13 cellular contexts compared by ENCODE assay signal in genomic region chr10:99235872-99236626, GRCh38. TPM values are rescaled to one million over a fixed set of nuclear protein-coding genes. Genes with fewer than 3 reads are reported as not detected.
DNase-seq lines count a peak whose midpoint lies in the region; ATAC-seq and TF ChIP-seq lines count a peak whose summit lies in the region.
"Had no signal": no experiment of that assay in that cellular context is flagged by ENCODE, and none has a peak within 500 bp of the region (broad histone marks: within the 10 kb centered on the region; RNA-seq: fewer than 3 reads in every experiment).

No MANE protein-coding gene starts in this region.

- CTCF ChIA-PET in HEK293 (lab: Yijun Ruan, JAX): no interaction called here
- CTCF ChIA-PET in activated CD4-positive, alpha-beta T cell treated with anti-CD3 and anti-CD28 coated beads for 36 hours (lab: Charles Lee): no interaction called here

- no peaks in the 10 kb centered on the region for H3K9me3 Mint-ChIP-seq in activated CD4-positive, alpha-beta T cell treated with anti-CD3 and anti-CD28 coated beads for 36 hours (ENCODE audit: low read depth)
- H3K9me3 Mint-ChIP-seq: CD8-positive, alpha-beta T cell had no signal

- no peak for DNase-seq in ascending aorta (ENCODE audit: low spot score in 2 of 2)
- no peak for DNase-seq in SKM-1 (lab: John Stamatoyannopoulos, UW; ENCODE audit: unreplicated experiment)
- no peak for DNase-seq in NCI-H345 treated with DMSO at 0.1 percent for 48 hours (lab: John Stamatoyannopoulos, UW; ENCODE audit: unreplicated experiment)
- DNase-seq in activated CD4-positive, alpha-beta T cell treated with anti-CD3 and anti-CD28 coated beads for 36 hours: no peak
- DNase-seq in NCI-H1048 (lab: John Stamatoyannopoulos, UW): no peak
- DNase-seq: activated B cell treated with CpG ODN at 0.5 μM for 24 hours; CD8-positive, alpha-beta T cell; cerebellar nuclear complex had no signal

- H3K4me3 Mint-ChIP-seq in activated CD4-positive, alpha-beta T cell treated with anti-CD3 and anti-CD28 coated beads for 36 hours: no peak overlapping the region
- H3K4me3 Mint-ChIP-seq: activated B cell treated with CpG ODN at 0.5 μM for 24 hours had no signal

- H3K4me3 ChIP-seq in HEK293 (ENCODE audit: low read depth, low read length): peak overlapping the region; percentile 2
- peak overlapping the region; percentile 33 to 81 for H3K4me3 ChIP-seq in ascending aorta
- peak overlapping the region; percentile 55 for H3K4me3 ChIP-seq in iPS-18c (ENCODE audit: insufficient read depth, low read depth, low read length)
- peak overlapping the region in 2 of 3 donors; percentile 6 to 36 for H3K4me3 ChIP-seq in skeletal muscle tissue (ENCODE audit: low read length in 3 of 3)

- H3K4me1 Mint-ChIP-seq in activated CD4-positive, alpha-beta T cell treated with anti-CD3 and anti-CD28 coated beads for 36 hours: peaks cover 23% of the 10 kb centered on the region

- TF ChIP-seq CTCF in HEK293 (tag by site-specific recombination; IDR thresholded peaks at IDR 0.05) (no peak), ascending aorta (IDR thresholded peaks at IDR 0.05) (no peak)

- POLR2A ChIA-PET in HEK293 (lab: Yijun Ruan, JAX): no interaction called here
- POLR2A ChIA-PET in activated CD4-positive, alpha-beta T cell treated with anti-CD3 and anti-CD28 coated beads for 36 hours (lab: Charles Lee): no interaction called here

- H3K9me3 ChIP-seq in HEK293 (ENCODE audit: control insufficient read depth, insufficient read depth, low read depth, low read length): no peaks in the 10 kb centered on the region
- no peaks in the 10 kb centered on the region for H3K9me3 ChIP-seq in ascending aorta
- H3K9me3 ChIP-seq in iPS-18c (ENCODE audit: control insufficient read depth, insufficient read depth, low read length): peaks cover 6% of the 10 kb centered on the region
- H3K9me3 ChIP-seq in skeletal muscle tissue (ENCODE audit: control insufficient read depth in 3 of 3, low read length in 3 of 3): no peaks in the 10 kb centered on the region

- H3K27ac ChIP-seq in HEK293 (ENCODE audit: extremely low read depth, low read depth, low read length): no peak overlapping the region
- peak overlapping the region; percentile 10 to 61 for H3K27ac ChIP-seq in ascending aorta
- H3K27ac ChIP-seq in skeletal muscle tissue (ENCODE audit: low read depth, low read length): no peak overlapping the region

- no peak overlapping the region for H3K27ac Mint-ChIP-seq in activated CD4-positive, alpha-beta T cell treated with anti-CD3 and anti-CD28 coated beads for 36 hours
- H3K27ac Mint-ChIP-seq: activated B cell treated with CpG ODN at 0.5 μM for 24 hours; CD8-positive, alpha-beta T cell had no signal

- H3K27me3 ChIP-seq in ascending aorta (peaks cover 5% of the 10 kb centered on the region), skeletal muscle tissue (ENCODE audit: control insufficient read depth in 3 of 3, insufficient read depth in 3 of 3, low read length in 3 of 3) (peaks cover 58 to 65% (median 62%) of the 10 kb centered on the region in 3 donors)

- peak overlapping the region in 1 of 3 donors; percentile 8 for H3K9ac ChIP-seq in skeletal muscle tissue (ENCODE audit: low read depth in 1 of 3, low read length in 3 of 3)

- H3K36me3 Mint-ChIP-seq in activated CD4-positive, alpha-beta T cell treated with anti-CD3 and anti-CD28 coated beads for 36 hours (ENCODE audit: low read depth): peaks cover 1% of the 10 kb centered on the region
- H3K36me3 Mint-ChIP-seq: CD8-positive, alpha-beta T cell had no signal

- ATAC-seq in activated CD4-positive, alpha-beta T cell treated with anti-CD3 and anti-CD28 coated beads for 36 hours: no peak
- ATAC-seq: CD8-positive, alpha-beta T cell had no signal

- intact Hi-C loops in ascending aorta (cut with DNase I): loop anchor here (10.0 kb wide), 1 partner anchor 271 kb away; no protein-coding TSS in a partner anchor
- intact Hi-C loops in activated CD4-positive, alpha-beta T cell treated with anti-CD3 and anti-CD28 coated beads for 36 hours (cut with DNase I, micrococcal nuclease): loop anchor here in 1 of 2 experiments (10.0 kb wide), 1 partner anchor 289 kb away; no protein-coding TSS in a partner anchor

- H3K4me1 ChIP-seq in HEK293 (ENCODE audit: control insufficient read depth, insufficient read depth, low read length) (peaks cover 3% of the 10 kb centered on the region; the same call in 1 of the 2 replicates), ascending aorta (peaks cover 3 to 8% of the 10 kb centered on the region in 2 donors), skeletal muscle tissue (ENCODE audit: control insufficient read depth in 3 of 3, insufficient read depth in 3 of 3, low read length in 3 of 3) (peaks cover 31 to 35% (median 32%) of the 10 kb centered on the region in 3 donors)

- H3K36me3 ChIP-seq in HEK293 (ENCODE audit: control insufficient read depth in 2 of 2, insufficient read depth in 1 of 2, low read length in 2 of 2) (no peaks in the 10 kb centered on the region), ascending aorta (no peaks in the 10 kb centered on the region), skeletal muscle tissue (ENCODE audit: control insufficient read depth in 3 of 3, insufficient read depth in 3 of 3, low read length in 3 of 3) (no peaks in the 10 kb centered on the region)

- peaks cover 65% of the 10 kb centered on the region for H3K27me3 Mint-ChIP-seq in activated CD4-positive, alpha-beta T cell treated with anti-CD3 and anti-CD28 coated beads for 36 hours

TF ChIP-seq in HEK293, 187 proteins besides CTCF, POLR2A, EP300 and RAD21 (continues in another document):
- TF ChIP-seq KLF1 (tag by site-specific recombination; IDR thresholded peaks at IDR 0.05) (0 out of 2 replicates have a peak, but pooled peaks have one; percentile 21), ZNF398 (tag by site-specific recombination; IDR thresholded peaks at IDR 0.05) (peak; percentile 92), ZFHX2 (tag by site-specific recombination; conservative IDR thresholded peaks at IDR 0.05) (0 out of 2 replicates have a peak, but pooled peaks have one; percentile 22), SP3 (tag by site-specific recombination; IDR thresholded peaks at IDR 0.05) (peak; percentile 38; the same call in 1 of the 2 replicates), ZNF600 (tag by site-specific recombination; IDR thresholded peaks at IDR 0.05) (no peak), PRDM1 (tag by site-specific recombination; IDR thresholded peaks at IDR 0.05) (0 out of 2 replicates have a peak, but pooled peaks have one; percentile 7), ZNF335 (tag by site-specific recombination; conservative IDR thresholded peaks at IDR 0.05) (peak; percentile 77), ZNF585B (tag by site-specific recombination; IDR thresholded peaks at IDR 0.05) (no peak), ZNF558 (tag by site-specific recombination; IDR thresholded peaks at IDR 0.05) (no peak; the same call in 1 of the 2 replicates), ZBTB17 (tag by site-specific recombination; IDR thresholded peaks at IDR 0.05) (0 out of 2 replicates have a peak, but pooled peaks have one; percentile 20)
- TF ChIP-seq, protein P1, sequence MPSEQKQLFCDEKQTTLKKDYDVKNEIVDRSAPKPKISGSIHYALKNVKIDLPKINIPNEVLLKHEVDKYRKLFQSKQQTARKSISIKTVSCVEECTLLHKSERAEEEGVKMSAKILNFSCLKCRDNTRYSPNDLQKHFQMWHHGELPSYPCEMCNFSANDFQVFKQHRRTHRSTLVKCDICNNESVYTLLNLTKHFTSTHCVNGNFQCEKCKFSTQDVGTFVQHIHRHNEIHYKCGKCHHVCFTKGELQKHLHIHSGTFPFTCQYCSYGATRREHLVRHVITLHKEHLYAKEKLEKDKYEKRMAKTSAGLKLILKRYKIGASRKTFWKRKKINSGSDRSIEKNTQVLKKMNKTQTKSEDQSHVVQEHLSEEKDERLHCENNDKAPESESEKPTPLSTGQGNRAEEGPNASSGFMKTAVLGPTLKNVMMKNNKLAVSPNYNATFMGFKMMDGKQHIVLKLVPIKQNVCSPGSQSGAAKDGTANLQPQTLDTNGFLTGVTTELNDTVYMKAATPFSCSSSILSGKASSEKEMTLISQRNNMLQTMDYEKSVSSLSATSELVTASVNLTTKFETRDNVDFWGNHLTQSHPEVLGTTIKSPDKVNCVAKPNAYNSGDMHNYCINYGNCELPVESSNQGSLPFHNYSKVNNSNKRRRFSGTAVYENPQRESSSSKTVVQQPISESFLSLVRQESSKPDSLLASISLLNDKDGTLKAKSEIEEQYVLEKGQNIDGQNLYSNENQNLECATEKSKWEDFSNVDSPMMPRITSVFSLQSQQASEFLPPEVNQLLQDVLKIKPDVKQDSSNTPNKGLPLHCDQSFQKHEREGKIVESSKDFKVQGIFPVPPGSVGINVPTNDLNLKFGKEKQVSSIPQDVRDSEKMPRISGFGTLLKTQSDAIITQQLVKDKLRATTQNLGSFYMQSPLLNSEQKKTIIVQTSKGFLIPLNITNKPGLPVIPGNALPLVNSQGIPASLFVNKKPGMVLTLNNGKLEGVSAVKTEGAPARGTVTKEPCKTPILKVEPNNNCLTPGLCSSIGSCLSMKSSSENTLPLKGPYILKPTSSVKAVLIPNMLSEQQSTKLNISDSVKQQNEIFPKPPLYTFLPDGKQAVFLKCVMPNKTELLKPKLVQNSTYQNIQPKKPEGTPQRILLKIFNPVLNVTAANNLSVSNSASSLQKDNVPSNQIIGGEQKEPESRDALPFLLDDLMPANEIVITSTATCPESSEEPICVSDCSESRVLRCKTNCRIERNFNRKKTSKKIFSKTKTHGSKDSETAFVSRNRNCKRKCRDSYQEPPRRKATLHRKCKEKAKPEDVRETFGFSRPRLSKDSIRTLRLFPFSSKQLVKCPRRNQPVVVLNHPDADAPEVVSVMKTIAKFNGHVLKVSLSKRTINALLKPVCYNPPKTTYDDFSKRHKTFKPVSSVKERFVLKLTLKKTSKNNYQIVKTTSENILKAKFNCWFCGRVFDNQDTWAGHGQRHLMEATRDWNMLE (tag by site-specific recombination; conservative IDR thresholded peaks at IDR 0.05; ENCODE audit: low read depth): 0 out of 2 replicates have a peak, but pooled peaks have one; percentile 24

RNA-seq across cellular contexts. Expression of gene HPSE2, which starts 0.4 kb away (rescaled TPM):
- total RNA-seq in ascending aorta: not detected
- under 0.01 TPM for total RNA-seq in skeletal muscle tissue
- total RNA-seq in activated CD4-positive, alpha-beta T cell treated with anti-CD3 and anti-CD28 coated beads for 36 hours: not detected
- total RNA-seq: activated B cell treated with CpG ODN at 0.5 μM for 24 hours; CD8-positive, alpha-beta T cell; LHCN-M2; mononuclear cell had no signal

Comparison
In these comparisons a context has a peak if more than half of its experiments do, and no peak if none do; other contexts are left out.
1. H3K27ac ChIP-seq: peak in ascending aorta (2 of 2); none in HEK293 (single experiment) and skeletal muscle tissue (single experiment).
2. H3K4me3 ChIP-seq: peak in every context shown above with its lines; median percentile 57 in ascending aorta; 55 in iPS-18c; 21 in skeletal muscle tissue; 2 in HEK293.